In the genomic region with DNA sequence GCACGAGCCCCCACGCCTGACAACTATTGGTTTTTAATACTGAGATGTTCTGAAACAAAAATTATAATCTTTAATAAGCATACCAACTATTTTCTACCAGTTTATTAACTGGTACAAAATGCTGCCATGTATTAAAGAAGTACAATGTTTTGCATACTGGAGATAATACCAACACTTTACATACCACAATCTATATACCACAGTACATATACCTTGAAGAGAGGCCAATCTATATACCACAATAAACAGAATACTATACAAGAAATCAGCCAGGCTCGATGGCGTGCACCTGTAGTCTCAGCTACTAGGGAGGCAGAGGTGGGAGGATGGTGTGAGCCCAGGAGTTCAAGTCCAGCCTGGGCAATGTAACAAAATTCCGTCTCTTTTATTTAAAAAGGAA, we compare ENCODE assay signal across 8 cellular contexts.
"Had no signal": no experiment of that assay in that cellular context is flagged by ENCODE, and none has a peak within 500 bp of the region (broad histone marks: within the 10 kb centered on the region; RNA-seq: fewer than 3 reads in every experiment).

No MANE protein-coding gene starts in this region.

- H3K27ac Mint-ChIP-seq: IgD-negative memory B cell had no signal

- H3K9me3 ChIP-seq: HAP-1 had no signal

- H3K9me3 Mint-ChIP-seq: IgD-negative memory B cell had no signal

- H3K4me3 Mint-ChIP-seq: IgD-negative memory B cell had no signal

- H3K27me3 Mint-ChIP-seq: IgD-negative memory B cell had no signal

- DNase-seq: GM23248, GOT3, H7, KBM-7 had no signal

- ATAC-seq: HCT116, HepG2 had no signal
